In the genomic region with DNA sequence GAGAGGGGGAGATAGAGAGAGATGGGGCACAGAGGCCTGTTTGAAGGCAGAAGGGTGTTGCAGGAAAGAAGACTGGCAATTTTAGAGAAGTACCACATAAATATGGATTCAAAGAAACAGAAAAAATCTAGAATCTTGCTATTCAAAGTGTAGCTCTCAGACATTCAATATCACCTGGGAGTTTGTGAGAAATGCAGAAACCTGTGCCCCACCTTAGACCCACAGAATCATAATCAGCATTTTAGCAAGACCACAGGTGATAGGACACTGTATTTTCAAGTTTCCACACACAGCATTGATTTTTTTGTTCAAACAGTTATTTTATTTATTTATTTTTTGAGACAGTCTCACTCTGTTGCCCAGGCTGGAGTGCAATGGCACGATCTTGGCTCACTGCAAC, we compare ENCODE assay signal across 24 cellular contexts. TPM values are rescaled to one million over a fixed set of nuclear protein-coding genes. Genes with fewer than 3 reads are reported as not detected.
DNase-seq lines count a peak whose midpoint lies in the region; ATAC-seq and TF ChIP-seq lines count a peak whose summit lies in the region.
"Had no signal": no experiment of that assay in that cellular context is flagged by ENCODE, and none has a peak within 500 bp of the region (broad histone marks: within the 10 kb centered on the region; RNA-seq: fewer than 3 reads in every experiment).

No MANE protein-coding gene starts in this region.

- intact Hi-C loops in left lung (cut with DNase I), result no loop called here

- H3K9me3 ChIP-seq in SK-N-MC (ENCODE audit: low read depth, low read length) (no peaks in the 10 kb centered on the region), left lung (no peaks in the 10 kb centered on the region)
- H3K9me3 ChIP-seq: A549; BLaER1 treated with 17β-estradiol and CSF1 and Interleukin-3, amounts not matched to agents 10 nM and 100 nM; SJSA1 had no signal

- no peak for DNase-seq in activated naive CD4-positive, alpha-beta T cell treated with anti-CD3 and anti-CD28 coated beads, Interleukin-2, amount 50 U/mL, for 72 hours (ENCODE audit: low spot score in 2 of 2)
- DNase-seq in activated naive CD4-positive, alpha-beta T cell treated with anti-CD3 and anti-CD28 coated beads, Interleukin-2, amount 10 ng/mL, durations not matched to agents 7 days and 5 days, result no peak
- DNase-seq in SK-N-MC (ENCODE audit: low read depth, low spot score) (no peak), epithelial cell of prostate (ENCODE audit: low read depth, low spot score) (no peak), left lung (no peak), osteocyte (ENCODE audit: extremely low spot score, unreplicated experiment) (no peak)
- DNase-seq in stimulated activated effector memory CD8-positive, alpha-beta T cell treated with anti-CD3 and anti-CD28 coated beads, Interleukin-12 subunit alpha, Interleukin-12 subunit beta, amount 100 ng/mL, for 72 hours (ENCODE audit: low spot score in 2 of 2), result no peak
- DNase-seq: AML-193; CD8-positive, alpha-beta T cell; DMS153; MM.1S; NCI-H2029; NCI-H446; NCI-H524 treated with DMSO at 0.1 percent for 48 hours; NCI-H774; NK-92 treated with Interleukin-12 subunit alpha and Interleukin-12 subunit beta, amount 100 ng/mL, for 24 hours; PC-3; Right ventricle myocardium superior had no signal

- H3K27ac Mint-ChIP-seq in activated naive CD4-positive, alpha-beta T cell treated with anti-CD3 and anti-CD28 coated beads, Interleukin-2, amount 50 U/mL, for 72 hours, result peak overlapping the region; percentile 49 to 84
- H3K27ac Mint-ChIP-seq in activated naive CD4-positive, alpha-beta T cell treated with anti-CD3 and anti-CD28 coated beads, Interleukin-2, amount 10 ng/mL, durations not matched to agents 7 days and 5 days, result no peak overlapping the region
- peak overlapping the region; percentile 20 for H3K27ac Mint-ChIP-seq in stimulated activated effector memory CD8-positive, alpha-beta T cell treated with anti-CD3 and anti-CD28 coated beads, Interleukin-12 subunit alpha, Interleukin-12 subunit beta, amount 100 ng/mL, for 72 hours
- no peak overlapping the region for H3K27ac Mint-ChIP-seq in osteocyte (ENCODE audit: unreplicated experiment)

- CTCF ChIA-PET in activated naive CD4-positive, alpha-beta T cell treated with anti-CD3 and anti-CD28 coated beads, Interleukin-2, amount 10 ng/mL, durations not matched to agents 7 days and 5 days (lab: Charles Lee), result interaction anchor here (0.7 to 1.5 kb wide), 5 partner anchors 8 to 80 kb away, joined by 3 to 6 read pairs (median 3); a partner anchor contains a TSS

- peaks cover 16 to 26% of the 10 kb centered on the region in 2 donors for H3K4me1 ChIP-seq in left lung

- H3K27me3 Mint-ChIP-seq in activated naive CD4-positive, alpha-beta T cell treated with anti-CD3 and anti-CD28 coated beads, Interleukin-2, amount 10 ng/mL, durations not matched to agents 7 days and 5 days, result no peaks in the 10 kb centered on the region
- H3K27me3 Mint-ChIP-seq in osteocyte (ENCODE audit: unreplicated experiment), result no peaks in the 10 kb centered on the region
- H3K27me3 Mint-ChIP-seq: IgD-negative memory B cell had no signal

- H3K4me1 Mint-ChIP-seq in activated naive CD4-positive, alpha-beta T cell treated with anti-CD3 and anti-CD28 coated beads, Interleukin-2, amount 10 ng/mL, durations not matched to agents 7 days and 5 days, result peaks cover 42% of the 10 kb centered on the region
- H3K4me1 Mint-ChIP-seq in stimulated activated effector memory CD8-positive, alpha-beta T cell treated with anti-CD3 and anti-CD28 coated beads, Interleukin-12 subunit alpha, Interleukin-12 subunit beta, amount 100 ng/mL, for 72 hours, result peaks cover 20% of the 10 kb centered on the region
- peaks cover 28% of the 10 kb centered on the region for H3K4me1 Mint-ChIP-seq in osteocyte (ENCODE audit: unreplicated experiment)

- H3K4me3 ChIP-seq in SK-N-MC (no peak overlapping the region), left lung (no peak overlapping the region)
- H3K4me3 ChIP-seq: A549; BLaER1 treated with 17β-estradiol and CSF1 and Interleukin-3, amounts not matched to agents 10 nM and 100 nM; SJSA1 had no signal

- TF ChIP-seq CTCF in left lung (IDR thresholded peaks at IDR 0.05), result no peak
- TF ChIP-seq CTCF in osteocyte (IDR thresholded peaks at IDR 0.05), result no peak

- ATAC-seq in activated naive CD4-positive, alpha-beta T cell treated with anti-CD3 and anti-CD28 coated beads, Interleukin-2, amount 50 U/mL, for 72 hours, result no peak
- no peak for ATAC-seq in stimulated activated effector memory CD8-positive, alpha-beta T cell treated with anti-CD3 and anti-CD28 coated beads, Interleukin-12 subunit alpha, Interleukin-12 subunit beta, amount 100 ng/mL, for 72 hours
- ATAC-seq in left lung, result no peak
- ATAC-seq: A549; CD8-positive, alpha-beta T cell; HCT116; PC-3 had no signal

- H3K9ac ChIP-seq in SK-N-MC (ENCODE audit: insufficient read length), result no peak overlapping the region
- H3K9ac ChIP-seq: KMS-11 had no signal

- no peaks in the 10 kb centered on the region for H3K9me3 Mint-ChIP-seq in activated naive CD4-positive, alpha-beta T cell treated with anti-CD3 and anti-CD28 coated beads, Interleukin-2, amount 50 U/mL, for 72 hours
- H3K9me3 Mint-ChIP-seq in activated naive CD4-positive, alpha-beta T cell treated with anti-CD3 and anti-CD28 coated beads, Interleukin-2, amount 10 ng/mL, durations not matched to agents 7 days and 5 days, result no peaks in the 10 kb centered on the region
- no peaks in the 10 kb centered on the region for H3K9me3 Mint-ChIP-seq in stimulated activated effector memory CD8-positive, alpha-beta T cell treated with anti-CD3 and anti-CD28 coated beads, Interleukin-12 subunit alpha, Interleukin-12 subunit beta, amount 100 ng/mL, for 72 hours
- H3K9me3 Mint-ChIP-seq in osteocyte (ENCODE audit: unreplicated experiment), result no peaks in the 10 kb centered on the region
- H3K9me3 Mint-ChIP-seq: CD8-positive, alpha-beta T cell; IgD-negative memory B cell had no signal

- peaks cover 0 to 26% of the 10 kb centered on the region in 2 donors for H3K36me3 Mint-ChIP-seq in activated naive CD4-positive, alpha-beta T cell treated with anti-CD3 and anti-CD28 coated beads, Interleukin-2, amount 50 U/mL, for 72 hours
- peaks cover 27% of the 10 kb centered on the region for H3K36me3 Mint-ChIP-seq in activated naive CD4-positive, alpha-beta T cell treated with anti-CD3 and anti-CD28 coated beads, Interleukin-2, amount 10 ng/mL, durations not matched to agents 7 days and 5 days
- peaks cover 72% of the 10 kb centered on the region for H3K36me3 Mint-ChIP-seq in stimulated activated effector memory CD8-positive, alpha-beta T cell treated with anti-CD3 and anti-CD28 coated beads, Interleukin-12 subunit alpha, Interleukin-12 subunit beta, amount 100 ng/mL, for 72 hours
- no peaks in the 10 kb centered on the region for H3K36me3 Mint-ChIP-seq in osteocyte (ENCODE audit: unreplicated experiment)
- H3K36me3 Mint-ChIP-seq: IgD-negative memory B cell had no signal

- H3K4me3 Mint-ChIP-seq in activated naive CD4-positive, alpha-beta T cell treated with anti-CD3 and anti-CD28 coated beads, Interleukin-2, amount 10 ng/mL, durations not matched to agents 7 days and 5 days, result no peak overlapping the region
- no peak overlapping the region for H3K4me3 Mint-ChIP-seq in stimulated activated effector memory CD8-positive, alpha-beta T cell treated with anti-CD3 and anti-CD28 coated beads, Interleukin-12 subunit alpha, Interleukin-12 subunit beta, amount 100 ng/mL, for 72 hours
- no peak overlapping the region for H3K4me3 Mint-ChIP-seq in osteocyte (ENCODE audit: unreplicated experiment)
- H3K4me3 Mint-ChIP-seq: CD8-positive, alpha-beta T cell had no signal

- H3K27ac ChIP-seq in SK-N-MC (0 out of 2 replicates have a peak overlapping the region, but pooled peaks have one; percentile 36), epithelial cell of prostate (peak overlapping the region; percentile 2), left lung (no peak overlapping the region)
- H3K27ac ChIP-seq: A549; BLaER1 treated with 17β-estradiol and CSF1 and Interleukin-3, amounts not matched to agents 10 nM and 100 nM; KMS-11; SJSA1 had no signal

- H3K27me3 ChIP-seq in left lung, result no peaks in the 10 kb centered on the region
- H3K27me3 ChIP-seq: BLaER1 treated with 17β-estradiol and CSF1 and Interleukin-3, amounts not matched to agents 10 nM and 100 nM; SJSA1 had no signal

- peaks cover 10% of the 10 kb centered on the region; the same call in 1 of the 2 replicates for H3K36me3 ChIP-seq in SK-N-MC (ENCODE audit: insufficient read depth, low read length)
- H3K36me3 ChIP-seq in left lung, result peaks cover 0 to 19% of the 10 kb centered on the region in 2 donors

RNA-seq across cellular contexts. Expression of a gene that starts 3.3 kb away (rescaled TPM):
- total RNA-seq in activated naive CD4-positive, alpha-beta T cell treated with anti-CD3 and anti-CD28 coated beads, Interleukin-2, amount 50 U/mL, for 72 hours, result 100 to 1,000 TPM; 172 to 210 TPM
- total RNA-seq in left lung (100 to 1,000 TPM; 162 to 163 TPM), osteocyte (158 and 164 TPM in 2 replicates)

RNA-seq across cellular contexts. Expression of a gene that starts 3.8 kb away (rescaled TPM):
- total RNA-seq in activated naive CD4-positive, alpha-beta T cell treated with anti-CD3 and anti-CD28 coated beads, Interleukin-2, amount 50 U/mL, for 72 hours, result 100 to 1,000 TPM in 1 of 2 donors, 10 to 100 TPM in 1; 62.6 to 106 TPM
- total RNA-seq in left lung (10 to 100 TPM; 63.6 to 69.6 TPM), osteocyte (61.7 and 68.7 TPM in 2 replicates)

RNA-seq across cellular contexts. Expression of a gene that starts 13.0 kb away (rescaled TPM):
- total RNA-seq in activated naive CD4-positive, alpha-beta T cell treated with anti-CD3 and anti-CD28 coated beads, Interleukin-2, amount 50 U/mL, for 72 hours, result 1 to 10 TPM; 5.5 to 7.4 TPM
- 10 to 100 TPM; 12.4 to 13.8 TPM for total RNA-seq in left lung
- total RNA-seq in osteocyte, result 23.8 and 25.4 TPM in 2 replicates

RNA-seq across cellular contexts. Expression of a gene that starts 13.5 kb away (rescaled TPM):
- 100 to 1,000 TPM in 1 of 2 donors, 10 to 100 TPM in 1; 80.0 to 101 TPM for total RNA-seq in activated naive CD4-positive, alpha-beta T cell treated with anti-CD3 and anti-CD28 coated beads, Interleukin-2, amount 50 U/mL, for 72 hours
- total RNA-seq in left lung (100 to 1,000 TPM; 105 to 110 TPM), osteocyte (69.2 and 75.7 TPM in 2 replicates)

RNA-seq across cellular contexts. Expression of a gene that starts 15.6 kb away (rescaled TPM):
- total RNA-seq in activated naive CD4-positive, alpha-beta T cell treated with anti-CD3 and anti-CD28 coated beads, Interleukin-2, amount 50 U/mL, for 72 hours, result 10 to 100 TPM; 69.2 to 74.2 TPM
- 10 to 100 TPM; 35.0 to 46.7 TPM for total RNA-seq in left lung
- total RNA-seq in osteocyte, result 38.1 and 45.3 TPM in 2 replicates

Comparison
In these comparisons a context has a peak if more than half of its experiments do, and no peak if none do; other contexts are left out.
1. H3K27ac Mint-ChIP-seq: peak in activated naive CD4-positive, alpha-beta T cell treated with anti-CD3 and anti-CD28 coated beads, Interleukin-2, amount 50 U/mL, for 72 hours (2 of 2) and stimulated activated effector memory CD8-positive, alpha-beta T cell treated with anti-CD3 and anti-CD28 coated beads, Interleukin-12 subunit alpha, Interleukin-12 subunit beta, amount 100 ng/mL, for 72 hours (single experiment); none in activated naive CD4-positive, alpha-beta T cell treated with anti-CD3 and anti-CD28 coated beads, Interleukin-2, amount 10 ng/mL, durations not matched to agents 7 days and 5 days (single experiment) and osteocyte (single experiment).
2. H3K27ac ChIP-seq: peak in SK-N-MC (single experiment) and epithelial cell of prostate (single experiment); none in left lung (0 of 2).